Comparison of ENCODE assay signal across 8 cellular contexts in genomic region chr6:117265425-117266266, GRCh38. TPM values are rescaled to one million over a fixed set of nuclear protein-coding genes. Genes with fewer than 3 reads are reported as not detected.
A peak's percentile ranks its signal among the peaks of the same experiment; 100 is the strongest.
DNase-seq lines count a peak whose midpoint lies in the region; ATAC-seq and TF ChIP-seq lines count a peak whose summit lies in the region.

Gene VGLL2 (plus strand): TSS chr6:117265558. CDS start chr6:117265764, 206 bp downstream.

- no peaks in the 10 kb centered on the region for H3K36me3 ChIP-seq in ACC112 (ENCODE audit: insufficient read depth, low read length)
- H3K36me3 ChIP-seq in brain microvascular endothelial cell (replicated peaks): no peaks in the 10 kb centered on the region
- no peaks in the 10 kb centered on the region for H3K36me3 ChIP-seq in spleen

- H3K27me3 ChIP-seq in ACC112 (ENCODE audit: insufficient read depth, low read length) (peaks cover 99% of the 10 kb centered on the region), brain microvascular endothelial cell (replicated peaks) (peaks cover 81% of the 10 kb centered on the region), spleen (replicated peaks in 1 of 7) (peaks cover 11 to 99% (median 84%) of the 10 kb centered on the region in 7 donors)

- H3K79me2 ChIP-seq in ACC112 (ENCODE audit: control insufficient read depth, insufficient read depth, low read length, unreplicated experiment): no peaks in the 10 kb centered on the region

- peak; percentile 26 for ATAC-seq in GM18502 (IDR thresholded peaks at IDR 0.05; ENCODE audit: poor library complexity, unreplicated experiment)

- DNase-seq in NCI-H1930 (lab: John Stamatoyannopoulos, UW) (peak; percentile 13 to 34), brain microvascular endothelial cell (no peak), islet precursor cell (peak; percentile 86), spleen (peak; percentile 71), erythroblast (lab: John Stamatoyannopoulos, UW) (no peak), activated gamma-delta T cell treated with Interleukin-2 at 50 U/mL for 16 hours (no peak)

- 2 to 5% (median 2%) methylated on average over 12 to 62 of the region's 62 CpGs for WGBS in spleen, 5 donors

- TF ChIP-seq CTCF in brain microvascular endothelial cell (IDR thresholded peaks at IDR 0.05; ENCODE audit: low read depth, low read length, missing control alignments) (peak; percentile 22), spleen (IDR thresholded peaks at IDR 0.05 in 8 of 11, conservative IDR thresholded peaks at IDR 0.05 in 3 of 11) (no peak)

- H3K9me3 ChIP-seq in spleen: no peaks in the 10 kb centered on the region

- no peak for TF ChIP-seq POLR2A in spleen (IDR thresholded peaks at IDR 0.05)
- no peak for TF ChIP-seq POLR2A in erythroblast (IDR thresholded peaks at IDR 0.05; ENCODE audit: low read length)

- intact Hi-C loops in spleen (cut with DNase I; ENCODE audit: low total_unique reads): no loop called here

- H3K4me3 ChIP-seq in ACC112 (ENCODE audit: low read depth, low read length) (peak within 1 kb of the TSS; percentile 57), brain microvascular endothelial cell (ENCODE audit: low read depth, low read length) (peak within 1 kb of the TSS; percentile 29), spleen (peak within 1 kb of the TSS; percentile 12 to 62 (median 26))

- H3K27ac ChIP-seq in ACC112 (ENCODE audit: low read depth, low read length) (no peak within 1 kb of the TSS), brain microvascular endothelial cell (no peak within 1 kb of the TSS), spleen (no peak within 1 kb of the TSS)

- H2AFZ ChIP-seq in ACC112 (ENCODE audit: low read length, unreplicated experiment): no peak within 1 kb of the TSS

- H3K4me1 ChIP-seq in ACC112 (ENCODE audit: control insufficient read depth, insufficient read depth, low read length, unreplicated experiment): no peaks in the 10 kb centered on the region
- H3K4me1 ChIP-seq in spleen: peaks cover 8 to 36% (median 28%) of the 10 kb centered on the region in 6 donors

- in situ Hi-C loops in brain microvascular endothelial cell (cut with HindIII; ENCODE audit: low pct_ligation_motif_present, low sequenced_read_pairs): no loop called here

RNA-seq across cellular contexts. Expression of gene VGLL2, which starts in this region (rescaled TPM):
- not detected for total RNA-seq in spleen
- not detected for polyA plus RNA-seq in spleen

Comparison
In these comparisons a context has a peak if more than half of its experiments do, and no peak if none do; other contexts are left out.
1. Peak in DNase-seq and H3K4me3 ChIP-seq in spleen; RNA of the gene not detected or under 1 TPM.
2. DNase-seq: peak in NCI-H1930 (2 of 2) and islet precursor cell (single experiment); none in brain microvascular endothelial cell (single experiment), erythroblast (0 of 2) and activated gamma-delta T cell treated with Interleukin-2 at 50 U/mL for 16 hours (single experiment).
3. Peak in every context shown above with its lines, with median percentiles within 50 percentile points of each other: H3K4me3 ChIP-seq.